1 cellular context compared by ENCODE assay signal in the genomic region with DNA sequence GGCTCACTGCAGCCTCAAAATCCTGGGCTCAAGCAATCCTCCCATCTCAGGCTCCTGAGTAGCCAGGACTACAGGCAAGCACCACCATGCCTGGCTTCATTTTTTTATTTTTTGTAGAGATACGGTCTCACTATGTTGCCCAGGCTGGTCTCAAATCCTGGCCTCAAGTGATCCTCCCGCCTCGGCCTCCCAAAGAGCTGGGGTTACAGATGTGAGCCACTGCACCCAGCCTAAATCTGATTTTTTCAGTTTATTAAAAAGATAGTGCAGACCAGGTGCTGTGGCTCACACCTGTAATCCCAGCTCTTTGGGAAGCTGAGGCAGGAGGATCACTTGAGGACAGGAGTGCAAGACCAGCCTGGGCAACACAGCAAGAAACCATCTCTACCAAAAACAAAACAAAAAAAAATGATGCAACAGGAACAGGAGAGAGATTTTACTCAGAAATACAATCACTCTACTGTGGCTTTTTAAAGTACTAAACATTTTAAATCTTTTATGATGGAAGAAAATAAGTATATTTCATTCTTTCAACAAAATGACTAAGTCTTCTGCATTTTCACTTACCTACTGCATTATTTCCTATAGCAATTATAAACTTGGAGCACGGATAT.
TF ChIP-seq lines count a peak whose summit lies in the region.

No MANE protein-coding gene starts in this region.

TF ChIP-seq in IMR-90, 13 proteins besides CTCF, POLR2A, EP300 and RAD21:
- no peak for TF ChIP-seq MXI1 (IDR thresholded peaks at IDR 0.05; ENCODE audit: borderline replicate concordance, low read depth, low read length)
- no peak for TF ChIP-seq MAZ (IDR thresholded peaks at IDR 0.05; ENCODE audit: borderline replicate concordance, low read depth, low read length)
- no peak for TF ChIP-seq NFE2L2 (IDR thresholded peaks at IDR 0.05; ENCODE audit: low read depth, low read length)
- no peak for TF ChIP-seq ELK1 (IDR thresholded peaks at IDR 0.05; ENCODE audit: borderline replicate concordance, low read depth, low read length)
- TF ChIP-seq CEBPB (IDR thresholded peaks at IDR 0.05; ENCODE audit: low read depth, low read length) = no peak
- TF ChIP-seq MAFK (IDR thresholded peaks at IDR 0.05; ENCODE audit: low read depth, low read length) = no peak
- TF ChIP-seq, protein P1, sequence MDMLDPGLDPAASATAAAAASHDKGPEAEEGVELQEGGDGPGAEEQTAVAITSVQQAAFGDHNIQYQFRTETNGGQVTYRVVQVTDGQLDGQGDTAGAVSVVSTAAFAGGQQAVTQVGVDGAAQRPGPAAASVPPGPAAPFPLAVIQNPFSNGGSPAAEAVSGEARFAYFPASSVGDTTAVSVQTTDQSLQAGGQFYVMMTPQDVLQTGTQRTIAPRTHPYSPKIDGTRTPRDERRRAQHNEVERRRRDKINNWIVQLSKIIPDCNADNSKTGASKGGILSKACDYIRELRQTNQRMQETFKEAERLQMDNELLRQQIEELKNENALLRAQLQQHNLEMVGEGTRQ (IDR thresholded peaks at IDR 0.05; ENCODE audit: low read depth, low read length) = no peak
- TF ChIP-seq FOS (IDR thresholded peaks at IDR 0.05; ENCODE audit: low read depth, low read length) = no peak
- no peak for TF ChIP-seq RFX5 (IDR thresholded peaks at IDR 0.05; ENCODE audit: low read depth, low read length)
- no peak for TF ChIP-seq RCOR1 (IDR thresholded peaks at IDR 0.05; ENCODE audit: insufficient replicate concordance, low read length)
- TF ChIP-seq SMC3 (IDR thresholded peaks at IDR 0.05; ENCODE audit: low read depth, low read length) = no peak
- TF ChIP-seq CHD1 (IDR thresholded peaks at IDR 0.05; ENCODE audit: low read depth, low read length) = no peak
- TF ChIP-seq BHLHE40 (IDR thresholded peaks at IDR 0.05; ENCODE audit: low read depth, low read length) = no peak
